In the genomic region with DNA sequence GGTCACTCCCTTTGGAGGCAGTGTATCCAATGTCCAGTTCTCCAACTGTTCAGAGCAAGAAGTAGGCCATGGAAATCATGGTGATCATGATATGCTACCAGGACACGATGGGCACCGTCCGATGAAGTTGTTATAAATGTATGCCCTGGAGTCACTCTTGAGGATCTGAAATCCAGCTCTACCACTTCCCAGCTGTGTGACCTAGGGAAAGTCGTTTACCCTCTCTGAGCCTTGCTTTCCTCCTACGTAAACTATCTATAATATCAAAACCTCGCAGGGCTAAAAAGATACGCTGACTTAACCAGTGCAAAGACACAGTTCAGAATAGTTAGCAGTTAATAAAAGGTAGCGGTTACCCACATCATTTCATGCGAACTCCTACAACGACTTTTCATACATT, we compare ENCODE assay signal across 21 cellular contexts.
DNase-seq lines count a peak whose midpoint lies in the region; ATAC-seq, FAIRE-seq and TF ChIP-seq lines count a peak whose summit lies in the region.
"Had no signal": no experiment of that assay in that cellular context is flagged by ENCODE, and none has a peak within 500 bp of the region (broad histone marks: within the 10 kb centered on the region; RNA-seq: fewer than 3 reads in every experiment).

No MANE protein-coding gene starts in this region.

- H3K36me3 ChIP-seq in K562 (ENCODE audit: control insufficient read depth, insufficient read depth, low read length) (no peaks in the 10 kb centered on the region), muscle layer of colon (ENCODE audit: insufficient read depth, low read length) (no peaks in the 10 kb centered on the region), stomach (no peaks in the 10 kb centered on the region)
- H3K36me3 ChIP-seq: BE2C, HAP-1 had no signal

- no peak for FAIRE-seq in K562 (lab: Jason Lieb, UNC)
- FAIRE-seq: D721Med, G401.6, GM12891, GM18507, HTR-8/SVneo had no signal

- no peak overlapping the region for H3K27ac ChIP-seq in CD4-positive, alpha-beta T cell (ENCODE audit: low read depth, low read length)
- H3K27ac ChIP-seq in K562 (ENCODE audit: extremely low read depth, low read depth, low read length) (no peak overlapping the region), muscle layer of colon (ENCODE audit: low read depth, low read length) (peak overlapping the region; percentile 56), stomach (peak overlapping the region; percentile 59 to 89 (median 75))
- H3K27ac ChIP-seq: GM23248 had no signal

- H4K20me1 ChIP-seq in K562 (replicated peaks; ENCODE audit: control insufficient read depth, insufficient read depth, low read length): peaks cover 7% of the 10 kb centered on the region; the same call in 1 of the 2 replicates

- peak overlapping the region; percentile 59 for H3K27ac Mint-ChIP-seq in CD4-positive, alpha-beta T cell
- H3K27ac Mint-ChIP-seq: CD8-positive, alpha-beta memory T cell had no signal

- BruUV-seq in K562 (replicated peaks; lab: Mats Ljungman, UMichigan): no TSS peak

- in situ Hi-C loops in K562 (cut with MboI): no loop called here

- H3K4me1 ChIP-seq in K562 (replicated peaks in 1 of 2; ENCODE audit: control insufficient read depth in 2 of 2, insufficient read depth in 2 of 2, low read length in 2 of 2): no peaks in the 10 kb centered on the region
- peaks cover 37% of the 10 kb centered on the region for H3K4me1 ChIP-seq in muscle layer of colon (ENCODE audit: insufficient read depth, low read length)
- H3K4me1 ChIP-seq in stomach: peaks cover 24 to 52% (median 43%) of the 10 kb centered on the region in 4 donors
- H3K4me1 ChIP-seq: HAP-1 had no signal

- no peaks in the 10 kb centered on the region for H3K9me3 Mint-ChIP-seq in CD4-positive, alpha-beta T cell
- H3K9me3 Mint-ChIP-seq: CD14-positive monocyte; CD8-positive, alpha-beta memory T cell had no signal

- H3K79me2 ChIP-seq in K562 (ENCODE audit: control insufficient read depth, insufficient read depth, low read length): no peaks in the 10 kb centered on the region

- H3K9me3 ChIP-seq in CD4-positive, alpha-beta T cell (ENCODE audit: control insufficient read depth, low read length): no peaks in the 10 kb centered on the region
- H3K9me3 ChIP-seq in K562 (replicated peaks; ENCODE audit: control insufficient read depth, insufficient read depth, low read depth, low read length) (no peaks in the 10 kb centered on the region), muscle layer of colon (ENCODE audit: low read length) (no peaks in the 10 kb centered on the region), stomach (no peaks in the 10 kb centered on the region)
- H3K9me3 ChIP-seq: BE2C, HAP-1 had no signal

- CTCF ChIA-PET in CD4-positive, alpha-beta T cell (lab: Charles Lee): no interaction called here
- CTCF ChIA-PET in K562 (lab: Yijun Ruan, JAX; ENCODE audit: low intra/inter-chr PET ratio): no interaction called here

- H3K27me3 ChIP-seq in CD4-positive, alpha-beta T cell (ENCODE audit: control insufficient read depth, insufficient read depth, low read length): no peaks in the 10 kb centered on the region
- H3K27me3 ChIP-seq in K562 (ENCODE audit: control insufficient read depth in 2 of 2, insufficient read depth in 2 of 2, low read length in 2 of 2) (peaks cover 7 to 56% of the 10 kb centered on the region in 2 experiments; a peak in 3 of 5 replicates), muscle layer of colon (ENCODE audit: control insufficient read depth in 1 of 2, insufficient read depth in 2 of 2, low read length in 2 of 2) (no peaks in the 10 kb centered on the region), stomach (no peaks in the 10 kb centered on the region)
- H3K27me3 ChIP-seq: BE2C had no signal

- no peak for TF ChIP-seq RAD21 in K562 (CRISPR knock-in tag; conservative IDR thresholded peaks at IDR 0.05 in 1 of 2, IDR thresholded peaks at IDR 0.05 in 1 of 2)

- TF ChIP-seq EP300 in K562 (IDR thresholded peaks at IDR 0.05; ENCODE audit: low read length) (no peak), stomach (IDR thresholded peaks at IDR 0.05) (no peak)

- H3K9me1 ChIP-seq in K562 (ENCODE audit: control insufficient read depth, insufficient read depth, low read length): no peaks in the 10 kb centered on the region

- POLR2A ChIA-PET in CD4-positive, alpha-beta T cell (lab: Charles Lee): interaction anchor here (0.6 kb wide), 1 partner anchor 42 kb away, joined by 3 read pairs; no protein-coding TSS in a partner anchor
- POLR2A ChIA-PET in K562 (lab: Yijun Ruan, JAX): no interaction called here

- DNase-seq in CD4-positive, alpha-beta T cell: no peak
- no peak for DNase-seq in K562 (ENCODE audit: extremely low read depth in 1 of 4, low spot score in 3 of 4)
- DNase-seq in stomach: no peak
- no peak for DNase-seq in activated naive CD4-positive, alpha-beta T cell treated with Interleukin-2 at 50 U/mL for 16 hours
- no peak for DNase-seq in posterior cingulate gyrus
- DNase-seq: BE2C; CD8-positive, alpha-beta memory T cell; COR-L47; GM23248; IMR-90; KBM-7 had no signal

- H3K27me3 Mint-ChIP-seq in CD4-positive, alpha-beta T cell: no peaks in the 10 kb centered on the region
- H3K27me3 Mint-ChIP-seq: CD8-positive, alpha-beta memory T cell had no signal

- H3K4me3 ChIP-seq in K562 (no peak overlapping the region), muscle layer of colon (ENCODE audit: low read depth in 1 of 2, low read length in 2 of 2) (no peak overlapping the region), stomach (no peak overlapping the region)
- H3K4me3 ChIP-seq: GM23248, HAP-1 had no signal

- no peak overlapping the region for H3K9ac ChIP-seq in K562 (ENCODE audit: insufficient read depth in 1 of 2, low read depth in 2 of 2, low read length in 2 of 2)
- H3K9ac ChIP-seq in muscle layer of colon (ENCODE audit: low read length): no peak overlapping the region
- H3K9ac ChIP-seq: GM23248 had no signal

- intact Hi-C loops in CD4-positive, alpha-beta T cell (cut with DNase I, micrococcal nuclease): loop anchor here in 1 of 2 experiments (5.0 kb wide), 1 partner anchor 201 kb away; no protein-coding TSS in a partner anchor
- intact Hi-C loops in K562 (cut with micrococcal nuclease): no loop called here
- intact Hi-C loops in stomach (cut with DNase I; ENCODE audit: low total_unique reads): no loop called here
- intact Hi-C loops in posterior cingulate gyrus (cut with DNase I): loop anchor here (5.0 kb wide), 1 partner anchor 141 kb away; no protein-coding TSS in a partner anchor

- no peak overlapping the region for H3K4me3 Mint-ChIP-seq in CD4-positive, alpha-beta T cell
- H3K4me3 Mint-ChIP-seq: CD14-positive monocyte; CD8-positive, alpha-beta memory T cell had no signal

- no peak for ATAC-seq in CD4-positive, alpha-beta T cell (ENCODE audit: poor library complexity)
- ATAC-seq in K562 (no peak), HG03097 (IDR thresholded peaks at IDR 0.05; ENCODE audit: low FRiP score, unreplicated experiment) (no peak), GM18505 (IDR thresholded peaks at IDR 0.05; ENCODE audit: unreplicated experiment) (no peak)

- TF ChIP-seq CTCF in CD4-positive, alpha-beta T cell (IDR thresholded peaks at IDR 0.05): no peak
- TF ChIP-seq CTCF in K562 (IDR thresholded peaks at IDR 0.05 in 2 of 3, conservative IDR thresholded peaks at IDR 0.05 in 1 of 3; ENCODE audit: insufficient read depth in 2 of 3, low read depth in 1 of 3, low read length in 3 of 3) (no peak), stomach (IDR thresholded peaks at IDR 0.05) (no peak)

- no peak overlapping the region for H3K4me2 ChIP-seq in K562 (ENCODE audit: insufficient read depth, low read length)

- H3K4me1 Mint-ChIP-seq in CD4-positive, alpha-beta T cell (ENCODE audit: low read depth): peaks cover 60% of the 10 kb centered on the region

- no peaks in the 10 kb centered on the region for H3K36me3 Mint-ChIP-seq in CD4-positive, alpha-beta T cell (ENCODE audit: low read depth)

- H2AFZ ChIP-seq in K562 (ENCODE audit: low read depth, low read length): no peak overlapping the region
- H2AFZ ChIP-seq: GM23248 had no signal

- TF ChIP-seq POLR2A in K562 (conservative IDR thresholded peaks at IDR 0.05) (no peak), stomach (IDR thresholded peaks at IDR 0.05) (no peak), GM18505 (IDR thresholded peaks at IDR 0.05; ENCODE audit: borderline replicate concordance, extremely low read depth, insufficient read depth, insufficient read length) (no peak)

- WGBS in K562 (ENCODE audit: insufficient coverage, low coverage, missing lambda C conversion rate): 2% methylated on average over 10 of the region's 10 CpGs
- 95 to 96% (median 96%) methylated on average over 10 of the region's 10 CpGs for WGBS in stomach, 5 donors

TF ChIP-seq in K562, 482 proteins besides CTCF, POLR2A, EP300 and RAD21:
- TF ChIP-seq ZFP36 (IDR thresholded peaks at IDR 0.05; ENCODE audit: low read depth, low read length, partially characterized antibody): peak; percentile 53
- no peak for TF ChIP-seq TCF3 (CRISPR knock-in tag; IDR thresholded peaks at IDR 0.05)
- peak; percentile 58 for TF ChIP-seq RBM25 (IDR thresholded peaks at IDR 0.05; ENCODE audit: low read depth, low read length, severe bottlenecking)
- no peak for TF ChIP-seq TAF15 (IDR thresholded peaks at IDR 0.05; ENCODE audit: low read depth, low read length)

Comparison
In these comparisons a context has a peak if more than half of its experiments do, and no peak if none do; other contexts are left out.
1. H3K27ac ChIP-seq: peak in muscle layer of colon (single experiment) and stomach (5 of 5); none in CD4-positive, alpha-beta T cell (single experiment) and K562 (single experiment).